9 cellular contexts compared by ENCODE assay signal in genomic region chr11:73758451-73758850, GRCh38. TPM values are rescaled to one million over a fixed set of nuclear protein-coding genes. Genes with fewer than 3 reads are reported as not detected.
A peak's percentile ranks its signal among the peaks of the same experiment; 100 is the strongest.
DNase-seq lines count a peak whose midpoint lies in the region; ATAC-seq and TF ChIP-seq lines count a peak whose summit lies in the region.
"Had no signal": no experiment of that assay in that cellular context is flagged by ENCODE, and none has a peak within 500 bp of the region (broad histone marks: within the 10 kb centered on the region; RNA-seq: fewer than 3 reads in every experiment).

No MANE protein-coding gene starts in this region.

- H3K9me3 Mint-ChIP-seq in Calu3 (ENCODE audit: low read depth, unreplicated experiment) = no peaks in the 10 kb centered on the region
- H3K9me3 Mint-ChIP-seq in natural killer cell treated with Interleukin-12 subunit alpha and Interleukin-12 subunit beta and Interleukin-15 and Interleukin-18, amount 100 ng/mL, for 72 hours = no peaks in the 10 kb centered on the region

- H3K36me3 Mint-ChIP-seq in Calu3 (ENCODE audit: insufficient read depth, unreplicated experiment) = peaks cover 32% of the 10 kb centered on the region
- no peaks in the 10 kb centered on the region for H3K36me3 Mint-ChIP-seq in natural killer cell treated with Interleukin-12 subunit alpha and Interleukin-12 subunit beta and Interleukin-15 and Interleukin-18, amount 100 ng/mL, for 72 hours

- no peaks in the 10 kb centered on the region for H3K9me3 ChIP-seq in MM.1S (replicated peaks; ENCODE audit: insufficient read depth, low read length)

- CTCF ChIA-PET in Calu3 (lab: Charles Lee) = interaction anchor here (0.5 kb wide), 1 partner anchor 87 kb away, joined by 4 read pairs; no protein-coding TSS in a partner anchor

- H3K27me3 ChIP-seq in MM.1S (replicated peaks; ENCODE audit: insufficient read depth, low read length) = no peaks in the 10 kb centered on the region

- no peaks in the 10 kb centered on the region for H3K9me2 ChIP-seq in MM.1S (replicated peaks; ENCODE audit: insufficient read depth, low read length)

- TF ChIP-seq CTCF in Calu3 (IDR thresholded peaks at IDR 0.05; ENCODE audit: unreplicated experiment) (no peak), MM.1S (IDR thresholded peaks at IDR 0.05; ENCODE audit: low read length) (no peak), choroid plexus epithelial cell (conservative IDR thresholded peaks at IDR 0.05; ENCODE audit: low read depth, low read length) (no peak)

- no peak overlapping the region for H2AFZ ChIP-seq in MM.1S (ENCODE audit: low read length)

- peak overlapping the region; percentile 91 for H3K4me3 Mint-ChIP-seq in Calu3 (ENCODE audit: low read depth, unreplicated experiment)
- H3K4me3 Mint-ChIP-seq in natural killer cell treated with Interleukin-12 subunit alpha and Interleukin-12 subunit beta and Interleukin-15 and Interleukin-18, amount 100 ng/mL, for 72 hours = peak overlapping the region; percentile 81

- BruUV-seq in Calu3 (replicated peaks; lab: Mats Ljungman, UMichigan) = no TSS peak

- no peak overlapping the region for H3K27ac Mint-ChIP-seq in Calu3 (ENCODE audit: unreplicated experiment)
- H3K27ac Mint-ChIP-seq in natural killer cell treated with Interleukin-12 subunit alpha and Interleukin-12 subunit beta and Interleukin-15 and Interleukin-18, amount 100 ng/mL, for 72 hours = peak overlapping the region in 1 of 2 donors; percentile 56

- H3K4me2 ChIP-seq in MM.1S (ENCODE audit: low read depth, low read length) = peak overlapping the region; percentile 72; the same call in 1 of the 2 replicates

- no peaks in the 10 kb centered on the region for H3K27me3 Mint-ChIP-seq in Calu3 (ENCODE audit: unreplicated experiment)
- no peaks in the 10 kb centered on the region for H3K27me3 Mint-ChIP-seq in natural killer cell treated with Interleukin-12 subunit alpha and Interleukin-12 subunit beta and Interleukin-15 and Interleukin-18, amount 100 ng/mL, for 72 hours

- no peak overlapping the region for H3K27ac ChIP-seq in MM.1S (ENCODE audit: low read length)

- H3K79me2 ChIP-seq in MM.1S (ENCODE audit: low read length) = peaks cover 67% of the 10 kb centered on the region

- H3K4me1 ChIP-seq in MM.1S (ENCODE audit: low read length) = peaks cover 13% of the 10 kb centered on the region; the same call in 1 of the 2 replicates

- H4K20me1 ChIP-seq in MM.1S (ENCODE audit: insufficient read depth, low read length) = no peaks in the 10 kb centered on the region

- no peak for DNase-seq in Calu3
- DNase-seq in MM.1S = no peak
- no peak for DNase-seq in choroid plexus epithelial cell (ENCODE audit: low read depth)
- DNase-seq in natural killer cell treated with Interleukin-12 subunit alpha and Interleukin-12 subunit beta and Interleukin-15 and Interleukin-18, amount 100 ng/mL, for 72 hours (ENCODE audit: low spot score) = no peak
- no peak for DNase-seq in HPDE6-E6E7 (ENCODE audit: extremely low spot score)
- no peak for DNase-seq in HK-2 (ENCODE audit: unreplicated experiment)
- DNase-seq: central memory CD4-positive, alpha-beta T cell had no signal

- H3K36me3 ChIP-seq in MM.1S (replicated peaks; ENCODE audit: insufficient read depth, low read length) = no peaks in the 10 kb centered on the region

- peaks cover 3% of the 10 kb centered on the region; the same call in 1 of the 2 replicates for H3F3A ChIP-seq in MM.1S (ENCODE audit: insufficient read depth, low read length)

- intact Hi-C loops in Calu3 (cut with micrococcal nuclease; ENCODE audit: unreplicated experiment) = no loop called here

- H3K4me3 ChIP-seq in MM.1S (ENCODE audit: low read length) (no peak overlapping the region; the same call in 1 of the 2 replicates), choroid plexus epithelial cell (ENCODE audit: low read depth, low read length) (peak overlapping the region; percentile 93)

- H3K9ac ChIP-seq in MM.1S (ENCODE audit: low read length) = no peak overlapping the region

- no peak for ATAC-seq in natural killer cell treated with Interleukin-12 subunit alpha and Interleukin-12 subunit beta and Interleukin-15 and Interleukin-18, amount 100 ng/mL, for 72 hours
- no peak for ATAC-seq in HG03354 (IDR thresholded peaks at IDR 0.05; ENCODE audit: poor library complexity, severe bottlenecking, unreplicated experiment)
- no peak for ATAC-seq in activated CD4-positive, CD25-positive, alpha-beta regulatory T cell treated with anti-CD3 and anti-CD28 coated beads, Interleukin-2, amount 50 U/mL, for 24 hours

- no peaks in the 10 kb centered on the region for H3K4me1 Mint-ChIP-seq in Calu3 (ENCODE audit: low read depth, unreplicated experiment)
- H3K4me1 Mint-ChIP-seq in natural killer cell treated with Interleukin-12 subunit alpha and Interleukin-12 subunit beta and Interleukin-15 and Interleukin-18, amount 100 ng/mL, for 72 hours (ENCODE audit: low read depth in 2 of 2) = peaks cover 32 to 41% of the 10 kb centered on the region in 2 donors

RNA-seq across cellular contexts. Expression of gene RAB6A, which starts 2.4 kb away (rescaled TPM):
- 92.3 and 99.5 TPM in 2 replicates for total RNA-seq in Calu3 (2022)
- total RNA-seq in natural killer cell treated with Interleukin-12 subunit alpha and Interleukin-12 subunit beta and Interleukin-15 and Interleukin-18, amount 100 ng/mL, for 72 hours = 100 to 1,000 TPM in 1 of 2 donors, 10 to 100 TPM in 1; 92.0 to 124 TPM

RNA-seq across cellular contexts. Expression of gene MRPL48, which starts 29.2 kb away (rescaled TPM):
- 37.5 and 44.5 TPM in 2 replicates for total RNA-seq in Calu3 (2022)
- total RNA-seq in natural killer cell treated with Interleukin-12 subunit alpha and Interleukin-12 subunit beta and Interleukin-15 and Interleukin-18, amount 100 ng/mL, for 72 hours = 10 to 100 TPM; 39.9 to 45.0 TPM
